Comparison of ENCODE assay signal across 1 cellular context in genomic region chr1:28646040-28646439, GRCh38.
TF ChIP-seq lines count a peak whose summit lies in the region.

No MANE protein-coding gene starts in this region.

TF ChIP-seq in SK-N-SH, 30 proteins besides CTCF, POLR2A, EP300 and RAD21 (continued from another document):
- TF ChIP-seq REST (IDR thresholded peaks at IDR 0.05; ENCODE audit: low read depth, low read length) = no peak
